ENCODE assay signal across 1 cellular context in genomic region chr6:139291813-139292619, GRCh38.
A peak's percentile ranks its signal among the peaks of the same experiment; 100 is the strongest.
TF ChIP-seq lines count a peak whose summit lies in the region.

TSS of gene TXLNB (minus strand) at chr6:139291998. CDS start at chr6:139288899, 3,099 bp downstream.

TF ChIP-seq in HEK293, 187 proteins besides CTCF, POLR2A, EP300 and RAD21 (continued from another document and continues in another):
- TF ChIP-seq ZNF138 (tag by site-specific recombination; IDR thresholded peaks at IDR 0.05; ENCODE audit: borderline replicate concordance) (no peak), ZNF214 (tag by site-specific recombination; IDR thresholded peaks at IDR 0.05; ENCODE audit: borderline replicate concordance) (no peak), ZNF146 (tag by site-specific recombination; IDR thresholded peaks at IDR 0.05) (no peak), ZNF398 (tag by site-specific recombination; IDR thresholded peaks at IDR 0.05) (peak; percentile 99), ZNF621 (tag by site-specific recombination; IDR thresholded peaks at IDR 0.05) (no peak), ZNF658 (tag by site-specific recombination; IDR thresholded peaks at IDR 0.05) (no peak), ZNF600 (tag by site-specific recombination; IDR thresholded peaks at IDR 0.05) (0 out of 2 replicates have a peak, but pooled peaks have one; percentile 40), ZNF610 (tag by site-specific recombination; IDR thresholded peaks at IDR 0.05; ENCODE audit: borderline replicate concordance) (peak; percentile 63; the same call in 1 of the 2 replicates), ZNF670 (tag by site-specific recombination; IDR thresholded peaks at IDR 0.05; ENCODE audit: low read depth) (no peak), ZNF626 (tag by site-specific recombination; IDR thresholded peaks at IDR 0.05) (no peak), MZF1 (tag by site-specific recombination; IDR thresholded peaks at IDR 0.05; ENCODE audit: borderline replicate concordance) (0 out of 2 replicates have a peak, but pooled peaks have one; percentile 13), ZNF549 (tag by site-specific recombination; IDR thresholded peaks at IDR 0.05) (no peak), ZNF585B (tag by site-specific recombination; IDR thresholded peaks at IDR 0.05) (no peak), ZBTB48 (tag by site-specific recombination; IDR thresholded peaks at IDR 0.05) (peak; percentile 94), ZNF791 (tag by site-specific recombination; IDR thresholded peaks at IDR 0.05) (no peak), ZBTB20 (tag by site-specific recombination; IDR thresholded peaks at IDR 0.05) (peak; percentile 52; the same call in 1 of the 2 replicates), ZSCAN30 (tag by site-specific recombination; IDR thresholded peaks at IDR 0.05) (no peak; the same call in 1 of the 2 replicates), ZNF830 (tag by site-specific recombination; IDR thresholded peaks at IDR 0.05; ENCODE audit: low read depth) (no peak), ZNF701 (tag by site-specific recombination; IDR thresholded peaks at IDR 0.05) (no peak), ZNF48 (tag by site-specific recombination; IDR thresholded peaks at IDR 0.05) (no peak), GFI1B (tag by site-specific recombination; IDR thresholded peaks at IDR 0.05) (no peak), ZNF112 (tag by site-specific recombination; IDR thresholded peaks at IDR 0.05) (no peak), ZNF274 (IDR thresholded peaks at IDR 0.05; ENCODE audit: low read length) (no peak), ZNF274 (tag by site-specific recombination; IDR thresholded peaks at IDR 0.05; ENCODE audit: borderline replicate concordance) (no peak), ZNF148 (tag by site-specific recombination; IDR thresholded peaks at IDR 0.05; ENCODE audit: borderline replicate concordance) (peak; percentile 65; the same call in 1 of the 2 replicates), ZNF362 (tag by site-specific recombination; IDR thresholded peaks at IDR 0.05) (no peak), ZNF24 (tag by site-specific recombination; IDR thresholded peaks at IDR 0.05) (peak; percentile 39; the same call in 1 of the 2 replicates), INSM2 (tag by site-specific recombination; IDR thresholded peaks at IDR 0.05) (no peak), ZNF302 (tag by site-specific recombination; IDR thresholded peaks at IDR 0.05; ENCODE audit: low read depth) (no peak), ZNF660 (tag by site-specific recombination; IDR thresholded peaks at IDR 0.05) (no peak), ZNF513 (tag by site-specific recombination; IDR thresholded peaks at IDR 0.05) (no peak), ZBTB11 (tag by site-specific recombination; conservative IDR thresholded peaks at IDR 0.05; ENCODE audit: low read depth) (no peak; the same call in 1 of the 2 replicates), ZNF416 (tag by site-specific recombination; IDR thresholded peaks at IDR 0.05) (peak; percentile 81; the same call in 1 of the 2 replicates), ZNF629 (tag by site-specific recombination; IDR thresholded peaks at IDR 0.05) (peak; percentile 36), ZXDB (tag by site-specific recombination; IDR thresholded peaks at IDR 0.05) (peak; percentile 86), ZNF311 (tag by site-specific recombination; IDR thresholded peaks at IDR 0.05; ENCODE audit: borderline replicate concordance) (no peak), ZNF140 (tag by site-specific recombination; IDR thresholded peaks at IDR 0.05) (no peak), ZNF132 (tag by site-specific recombination; IDR thresholded peaks at IDR 0.05; ENCODE audit: borderline replicate concordance) (no peak), KLF16 (tag by site-specific recombination; IDR thresholded peaks at IDR 0.05) (peak; percentile 95), ZNF639 (tag by site-specific recombination; IDR thresholded peaks at IDR 0.05) (peak; percentile 53; the same call in 1 of the 2 replicates), ZNF776 (tag by site-specific recombination; IDR thresholded peaks at IDR 0.05; ENCODE audit: borderline replicate concordance) (no peak), ZNF560 (tag by site-specific recombination; IDR thresholded peaks at IDR 0.05; ENCODE audit: borderline replicate concordance) (no peak), ZBTB44 (tag by site-specific recombination; IDR thresholded peaks at IDR 0.05) (no peak), ZNF777 (tag by site-specific recombination; IDR thresholded peaks at IDR 0.05; ENCODE audit: borderline replicate concordance) (peak; percentile 66; the same call in 1 of the 2 replicates), ZNF394 (tag by site-specific recombination; IDR thresholded peaks at IDR 0.05; ENCODE audit: borderline replicate concordance) (peak; percentile 60), ZNF514 (tag by site-specific recombination; IDR thresholded peaks at IDR 0.05) (no peak), ZNF175 (tag by site-specific recombination; IDR thresholded peaks at IDR 0.05) (no peak), ZNF10 (tag by site-specific recombination; IDR thresholded peaks at IDR 0.05) (0 out of 2 replicates have a peak, but pooled peaks have one; percentile 11), HOXA7 (CRISPR knock-in tag; IDR thresholded peaks at IDR 0.05; ENCODE audit: borderline replicate concordance) (no peak), PRDM6 (tag by site-specific recombination; IDR thresholded peaks at IDR 0.05) (peak; percentile 32; the same call in 1 of the 2 replicates)
